Comparison of ENCODE assay signal across 11 cellular contexts in genomic region chr6:36660771-36661471, GRCh38. TPM values are rescaled to one million over a fixed set of nuclear protein-coding genes. Genes with fewer than 3 reads are reported as not detected.
DNase-seq lines count a peak whose midpoint lies in the region; ATAC-seq and TF ChIP-seq lines count a peak whose summit lies in the region.
"Had no signal": no experiment of that assay in that cellular context is flagged by ENCODE, and none has a peak within 500 bp of the region (broad histone marks: within the 10 kb centered on the region; RNA-seq: fewer than 3 reads in every experiment).

No MANE protein-coding gene starts in this region.

- H3K9me3 Mint-ChIP-seq in progenitor cell of endocrine pancreas (ENCODE audit: low read depth): no peaks in the 10 kb centered on the region
- H3K9me3 Mint-ChIP-seq in activated naive CD8-positive, alpha-beta T cell treated with anti-CD3 and anti-CD28 coated beads, Interleukin-2, amount 50 U/mL, for 24 hours: no peaks in the 10 kb centered on the region
- H3K9me3 Mint-ChIP-seq: activated T-cell treated with anti-CD3 and anti-CD28 coated beads, Interleukin-2, amount 50 U/mL, for 24 hours; dendritic cell treated with granulocyte-macrophage colony-stimulating factor and Interleukin-4, amounts not matched to agents 40 ng/mL and 50 ng/mL, for 4 days had no signal

- no peak overlapping the region for H3K27ac ChIP-seq in brain microvascular endothelial cell

- H3K36me3 Mint-ChIP-seq in progenitor cell of endocrine pancreas (ENCODE audit: insufficient read depth): no peaks in the 10 kb centered on the region
- H3K36me3 Mint-ChIP-seq in activated naive CD8-positive, alpha-beta T cell treated with anti-CD3 and anti-CD28 coated beads, Interleukin-2, amount 50 U/mL, for 24 hours (ENCODE audit: low read depth): no peaks in the 10 kb centered on the region

- H3K27ac Mint-ChIP-seq in progenitor cell of endocrine pancreas: no peak overlapping the region
- H3K27ac Mint-ChIP-seq in activated naive CD8-positive, alpha-beta T cell treated with anti-CD3 and anti-CD28 coated beads, Interleukin-2, amount 50 U/mL, for 24 hours: no peak overlapping the region
- H3K27ac Mint-ChIP-seq: activated T-cell treated with anti-CD3 and anti-CD28 coated beads, Interleukin-2, amount 50 U/mL, for 24 hours; dendritic cell treated with granulocyte-macrophage colony-stimulating factor and Interleukin-4, amounts not matched to agents 40 ng/mL and 50 ng/mL, for 4 days had no signal

- ATAC-seq in GM21786 (IDR thresholded peaks at IDR 0.05; ENCODE audit: unreplicated experiment): no peak
- ATAC-seq in activated naive CD8-positive, alpha-beta T cell treated with anti-CD3 and anti-CD28 coated beads, Interleukin-2, amount 50 U/mL, for 24 hours: no peak

- no peak for TF ChIP-seq CTCF in brain microvascular endothelial cell (IDR thresholded peaks at IDR 0.05; ENCODE audit: low read depth, low read length, missing control alignments)
- TF ChIP-seq CTCF in progenitor cell of endocrine pancreas (IDR thresholded peaks at IDR 0.05; ENCODE audit: unreplicated experiment): no peak

- no peak overlapping the region for H3K4me3 Mint-ChIP-seq in progenitor cell of endocrine pancreas (ENCODE audit: low read depth)
- H3K4me3 Mint-ChIP-seq in activated naive CD8-positive, alpha-beta T cell treated with anti-CD3 and anti-CD28 coated beads, Interleukin-2, amount 50 U/mL, for 24 hours: no peak overlapping the region
- H3K4me3 Mint-ChIP-seq: activated T-cell treated with anti-CD3 and anti-CD28 coated beads, Interleukin-2, amount 50 U/mL, for 24 hours; dendritic cell treated with granulocyte-macrophage colony-stimulating factor and Interleukin-4, amounts not matched to agents 40 ng/mL and 50 ng/mL, for 4 days had no signal

- in situ Hi-C loops in brain microvascular endothelial cell (cut with HindIII; ENCODE audit: low pct_ligation_motif_present, low sequenced_read_pairs): no loop called here

- H3K27me3 ChIP-seq in brain microvascular endothelial cell (replicated peaks): no peaks in the 10 kb centered on the region
- H3K27me3 ChIP-seq in iPS-15b (ENCODE audit: control insufficient read depth, insufficient read depth, low read length): peaks cover 20% of the 10 kb centered on the region

- H3K27me3 Mint-ChIP-seq in progenitor cell of endocrine pancreas: peaks cover 32% of the 10 kb centered on the region
- H3K27me3 Mint-ChIP-seq in activated naive CD8-positive, alpha-beta T cell treated with anti-CD3 and anti-CD28 coated beads, Interleukin-2, amount 50 U/mL, for 24 hours: peaks cover 28% of the 10 kb centered on the region

- H3K36me3 ChIP-seq in brain microvascular endothelial cell (replicated peaks) (no peaks in the 10 kb centered on the region), iPS-15b (ENCODE audit: control insufficient read depth, insufficient read depth, low read length) (no peaks in the 10 kb centered on the region)

- H3K4me1 ChIP-seq in iPS-15b (ENCODE audit: control insufficient read depth, insufficient read depth, low read length): peaks cover 4% of the 10 kb centered on the region

- DNase-seq in GM03348 (ENCODE audit: low spot score) (peak; percentile 50), brain microvascular endothelial cell (no peak), progenitor cell of endocrine pancreas (ENCODE audit: low spot score, unreplicated experiment) (peak; percentile 48), T-helper 9 cell (no peak), SIG-M5 (lab: John Stamatoyannopoulos, UW) (no peak)
- DNase-seq in activated naive CD8-positive, alpha-beta T cell treated with anti-CD3 and anti-CD28 coated beads, Interleukin-2, amount 50 U/mL, for 24 hours: no peak
- DNase-seq: activated T-cell treated with anti-CD3 and anti-CD28 coated beads, Interleukin-2, amount 50 U/mL, for 24 hours had no signal

- no peaks in the 10 kb centered on the region for H3K4me1 Mint-ChIP-seq in progenitor cell of endocrine pancreas (ENCODE audit: low read depth)
- H3K4me1 Mint-ChIP-seq in activated naive CD8-positive, alpha-beta T cell treated with anti-CD3 and anti-CD28 coated beads, Interleukin-2, amount 50 U/mL, for 24 hours: peaks cover 20% of the 10 kb centered on the region

- H3K9ac ChIP-seq in iPS-15b (ENCODE audit: low read depth, low read length): no peak overlapping the region

- H3K4me3 ChIP-seq in brain microvascular endothelial cell (ENCODE audit: low read depth, low read length) (peak overlapping the region; percentile 17), iPS-15b (ENCODE audit: low read depth, low read length) (peak overlapping the region; percentile 58)

- H3K9me3 ChIP-seq in iPS-15b (ENCODE audit: control insufficient read depth, insufficient read depth, low read length): no peaks in the 10 kb centered on the region

RNA-seq across cellular contexts. Expression of gene CDKN1A, which starts 17.6 kb away (rescaled TPM):
- 12.4 and 24.5 TPM in 2 replicates for total RNA-seq in progenitor cell of endocrine pancreas

RNA-seq across cellular contexts. Expression of gene RAB44, which starts 36.7 kb away (rescaled TPM):
- not detected in 2 replicates for total RNA-seq in progenitor cell of endocrine pancreas
- total RNA-seq: NCI-H460 had no signal

Comparison
In these comparisons a context has a peak if more than half of its experiments do, and no peak if none do; other contexts are left out.
1. DNase-seq: peak in GM03348 (single experiment) and progenitor cell of endocrine pancreas (single experiment); none in brain microvascular endothelial cell (single experiment), T-helper 9 cell (single experiment), activated naive CD8-positive, alpha-beta T cell treated with anti-CD3 and anti-CD28 coated beads, Interleukin-2, amount 50 U/mL, for 24 hours (single experiment) and SIG-M5 (single experiment).